In genomic region chr7:1473864-1474512, GRCh38 we compare ENCODE assay signal across 8 cellular contexts. TPM values are rescaled to one million over a fixed set of nuclear protein-coding genes. Genes with fewer than 3 reads are reported as not detected.
DNase-seq lines count a peak whose midpoint lies in the region; ATAC-seq and TF ChIP-seq lines count a peak whose summit lies in the region.

No MANE protein-coding gene starts in this region.

- H3K9me3 Mint-ChIP-seq in brain, result no peaks in the 10 kb centered on the region

- ATAC-seq in HG02852 (IDR thresholded peaks at IDR 0.05; ENCODE audit: unreplicated experiment), result no peak

- H3K27ac ChIP-seq in VCaP, result peak overlapping the region; percentile 32; the same call in 1 of the 2 replicates
- peak overlapping the region in 1 of 8 donors; percentile 1 for H3K27ac ChIP-seq in spleen

- H3K27me3 ChIP-seq in H7 (ENCODE audit: control insufficient read depth, insufficient read depth, low read length), result no peaks in the 10 kb centered on the region
- no peaks in the 10 kb centered on the region for H3K27me3 ChIP-seq in spleen (replicated peaks in 1 of 7)

- no peaks in the 10 kb centered on the region for H3K27me3 Mint-ChIP-seq in brain

- intact Hi-C loops in spleen (cut with DNase I; ENCODE audit: low total_unique reads), result no loop called here

- H3K36me3 ChIP-seq in H7 (replicated peaks; ENCODE audit: control insufficient read depth, insufficient read depth, low read length) (peaks cover 15% of the 10 kb centered on the region), spleen (peaks cover 0 to 100% (median 98%) of the 10 kb centered on the region in 6 donors)

- peak; percentile 91 for TF ChIP-seq CTCF in VCaP (conservative IDR thresholded peaks at IDR 0.05)
- TF ChIP-seq CTCF in brain (conservative IDR thresholded peaks at IDR 0.05), result peak; percentile 89 to 94
- peak; percentile 78 to 99 (median 90) for TF ChIP-seq CTCF in spleen (IDR thresholded peaks at IDR 0.05 in 8 of 11, conservative IDR thresholded peaks at IDR 0.05 in 3 of 11)

- no peak for TF ChIP-seq POLR2A in spleen (IDR thresholded peaks at IDR 0.05)

- H3K4me3 Mint-ChIP-seq in brain, result no peak overlapping the region

- H3K9me3 ChIP-seq in spleen, result no peaks in the 10 kb centered on the region

- H3K4me3 ChIP-seq in H7 (ENCODE audit: insufficient read depth, low read depth, low read length), result no peak overlapping the region
- H3K4me3 ChIP-seq in spleen, result no peak overlapping the region

- H3K4me1 ChIP-seq in spleen, result peaks cover 6 to 14% (median 11%) of the 10 kb centered on the region in 6 donors

- no peaks in the 10 kb centered on the region for H3K4me1 Mint-ChIP-seq in brain

- H3K36me3 Mint-ChIP-seq in brain, result peaks cover 8% of the 10 kb centered on the region

- H3K27ac Mint-ChIP-seq in brain, result peak overlapping the region in 1 of 5 experiments; percentile 27

- 28 to 64% (median 35%) methylated on average over 15 to 37 of the region's 37 CpGs for WGBS in spleen, 5 donors

- DNase-seq in C1 segment of cervical spinal cord (lab: John Stamatoyannopoulos, UW) (peak in 13 of 14 donors; percentile 5 to 69 (median 54)), H7 (peak; percentile 99), NCI-H2196 (lab: John Stamatoyannopoulos, UW; ENCODE audit: unreplicated experiment) (peak; percentile 90), iPS DF 19.7 (ENCODE audit: low read depth, low spot score) (peak; percentile 80), spleen (peak; percentile 96)

RNA-seq across cellular contexts. Expression of gene MICALL2, which starts 14.7 kb away (rescaled TPM):
- total RNA-seq in H7 (2014; rRNA removed; shearing (Covaris generic)), result 5.2 and 7.6 TPM in 2 replicates
- polyA plus RNA-seq in brain (ENCODE audit: insufficient read depth, low read depth, low replicate concordance), result 5.1 TPM
- total RNA-seq in spleen, result 100 to 1,000 TPM in 3 of 7 donors, 10 to 100 TPM in 4; 36.3 to 182 (median 75.8) TPM
- 100 to 1,000 TPM in 2 of 3 donors, 10 to 100 TPM in 1; 74.1 to 361 (median 307) TPM for polyA plus RNA-seq in spleen

RNA-seq across cellular contexts. Expression of gene INTS1, which starts 30.2 kb away (rescaled TPM):
- total RNA-seq in H7 (2014; rRNA removed; shearing (Covaris generic)), result 71.8 and 78.7 TPM in 2 replicates
- polyA plus RNA-seq in brain (ENCODE audit: insufficient read depth, low read depth, low replicate concordance) (102 TPM), spleen (100 to 1,000 TPM in 1 of 3 donors, 10 to 100 TPM in 2; 51.4 to 126 (median 80.3) TPM)
- 10 to 100 TPM; 47.3 to 95.7 (median 79.0) TPM for total RNA-seq in spleen

RNA-seq across cellular contexts. Expression of gene MAFK, which starts 56.5 kb away (rescaled TPM):
- 14.8 and 23.1 TPM in 2 replicates for total RNA-seq in H7 (2014; rRNA removed; shearing (Covaris generic))
- 17.9 TPM for polyA plus RNA-seq in brain (ENCODE audit: insufficient read depth, low read depth, low replicate concordance)
- total RNA-seq in spleen, result 10 to 100 TPM; 11.2 to 36.6 (median 27.0) TPM
- polyA plus RNA-seq in spleen, result 10 to 100 TPM in 2 of 3 donors, 1 to 10 TPM in 1; 8.9 to 30.4 (median 10.3) TPM
